In genomic region chr19:58362272-58362994, GRCh38 we compare ENCODE assay signal across 1 cellular context.
TF ChIP-seq lines count a peak whose summit lies in the region.

Gene ZNF497 (minus strand): TSS chr19:58362751. CDS start chr19:58357635, 5,116 bp downstream.

TF ChIP-seq in H1, 55 proteins besides CTCF, POLR2A, EP300 and RAD21 (continued from another document):
- TF ChIP-seq ASH2L (IDR thresholded peaks at IDR 0.05; ENCODE audit: low read length) (peak; percentile 73), GTF2F1 (IDR thresholded peaks at IDR 0.05; ENCODE audit: borderline replicate concordance, low read depth, low read length) (no peak), CHD7 (IDR thresholded peaks at IDR 0.05; ENCODE audit: insufficient replicate concordance, low read length) (no peak), SIX5 (IDR thresholded peaks at IDR 0.05; ENCODE audit: low read depth, low read length) (no peak), MAX (IDR thresholded peaks at IDR 0.05) (no peak), TBP (IDR thresholded peaks at IDR 0.05; ENCODE audit: low read depth, low read length) (peak; percentile 91), SP4 (IDR thresholded peaks at IDR 0.05; ENCODE audit: low read length) (no peak), HDAC2 (IDR thresholded peaks at IDR 0.05; ENCODE audit: borderline replicate concordance in 1 of 2, low read depth in 2 of 2, low read length in 2 of 2) (no peak), CBX8 (IDR thresholded peaks at IDR 0.05; ENCODE audit: borderline replicate concordance, low read depth, low read length) (no peak), KDM4A (IDR thresholded peaks at IDR 0.05; ENCODE audit: low read depth, low read length, severe bottlenecking) (no peak), RFX5 (IDR thresholded peaks at IDR 0.05; ENCODE audit: borderline replicate concordance, low read depth, low read length) (no peak), PHF8 (conservative IDR thresholded peaks at IDR 0.05; ENCODE audit: low read depth, low read length) (peak; percentile 91), SRF (IDR thresholded peaks at IDR 0.05; ENCODE audit: low read depth, low read length) (peak; percentile 39; the same call in 1 of the 2 replicates), RXRA (IDR thresholded peaks at IDR 0.05; ENCODE audit: insufficient read depth, low read depth, low read length) (no peak), CHD1 (IDR thresholded peaks at IDR 0.05; ENCODE audit: low read depth, low read length) (no peak), CHD2 (IDR thresholded peaks at IDR 0.05; ENCODE audit: low read length) (no peak), SAP30 (IDR thresholded peaks at IDR 0.05; ENCODE audit: insufficient read depth, insufficient replicate concordance, low read length) (no peak), GABPA (IDR thresholded peaks at IDR 0.05; ENCODE audit: borderline replicate concordance, insufficient read depth, low read length) (peak; percentile 89), HDAC6 (IDR thresholded peaks at IDR 0.05; ENCODE audit: low read depth, low read length) (no peak), KDM5A (IDR thresholded peaks at IDR 0.05; ENCODE audit: low read length) (peak; percentile 79; the same call in 1 of the 2 replicates), CTBP2 (IDR thresholded peaks at IDR 0.05; ENCODE audit: borderline replicate concordance, insufficient read depth, insufficient read length, low read length) (no peak), ATF3 (IDR thresholded peaks at IDR 0.05; ENCODE audit: insufficient read depth, low read depth, low read length) (no peak), ZNF274 (IDR thresholded peaks at IDR 0.05; ENCODE audit: borderline replicate concordance, extremely low read depth, low read length) (no peak), JUND (IDR thresholded peaks at IDR 0.05; ENCODE audit: low read length) (no peak), CBX5 (IDR thresholded peaks at IDR 0.05; ENCODE audit: low read depth, low read length) (no peak), SIRT6 (IDR thresholded peaks at IDR 0.05; ENCODE audit: low read length) (no peak), SP1 (IDR thresholded peaks at IDR 0.05; ENCODE audit: low read depth, low read length) (no peak), JUN (IDR thresholded peaks at IDR 0.05; ENCODE audit: low read depth, low read length) (no peak), TEAD4 (IDR thresholded peaks at IDR 0.05; ENCODE audit: low read depth, low read length) (0 out of 2 replicates have a peak, but pooled peaks have one; percentile 22), SUZ12 (IDR thresholded peaks at IDR 0.05; ENCODE audit: low read length) (no peak), RNF2 (IDR thresholded peaks at IDR 0.05; ENCODE audit: borderline replicate concordance, low read depth, low read length, missing control alignments, poor library complexity, severe bottlenecking) (no peak), USF2 (IDR thresholded peaks at IDR 0.05; ENCODE audit: low read length) (0 out of 2 replicates have a peak, but pooled peaks have one; percentile 5), CEBPB (IDR thresholded peaks at IDR 0.05; ENCODE audit: low read depth, low read length) (no peak), POU5F1 (IDR thresholded peaks at IDR 0.05; ENCODE audit: low read depth, low read length) (no peak), NRF1 (IDR thresholded peaks at IDR 0.05; ENCODE audit: low read depth, low read length) (peak; percentile 82), RBBP5 (IDR thresholded peaks at IDR 0.05; ENCODE audit: borderline replicate concordance, low read depth, low read length) (peak; percentile 94; the same call in 1 of the 2 replicates), BCL11A (IDR thresholded peaks at IDR 0.05; ENCODE audit: low read depth in 2 of 2, low read length in 2 of 2) (no peak), SP2 (IDR thresholded peaks at IDR 0.05; ENCODE audit: low read length) (peak; percentile 92), BACH1 (IDR thresholded peaks at IDR 0.05; ENCODE audit: low read length) (peak; percentile 22; the same call in 1 of the 2 replicates), TAF7 (optimal IDR thresholded peaks at IDR 0.05; ENCODE audit: borderline replicate concordance, low read depth, low read length) (no peak), YY1 (IDR thresholded peaks at IDR 0.05; ENCODE audit: low read depth, low read length) (peak; percentile 85; the same call in 1 of the 2 replicates), EZH2 (IDR thresholded peaks at IDR 0.05; ENCODE audit: low read depth, low read length, severe bottlenecking) (no peak), SIN3A (conservative IDR thresholded peaks at IDR 0.05 in 1 of 2, IDR thresholded peaks at IDR 0.05 in 1 of 2; ENCODE audit: low read depth in 1 of 2, low read length in 2 of 2) (peak; percentile 99 to 100), TCF12 (IDR thresholded peaks at IDR 0.05; ENCODE audit: low read depth, low read length) (no peak), ATF2 (IDR thresholded peaks at IDR 0.05; ENCODE audit: low read length) (no peak), TAF1 (IDR thresholded peaks at IDR 0.05; ENCODE audit: low read depth, low read length) (peak; percentile 95), NANOG (IDR thresholded peaks at IDR 0.05; ENCODE audit: insufficient read depth, low read depth, low read length, poor library complexity, severe bottlenecking) (no peak), FOSL1 (IDR thresholded peaks at IDR 0.05; ENCODE audit: insufficient read depth, low read depth, low read length) (no peak)
- TF ChIP-seq, protein P1, sequence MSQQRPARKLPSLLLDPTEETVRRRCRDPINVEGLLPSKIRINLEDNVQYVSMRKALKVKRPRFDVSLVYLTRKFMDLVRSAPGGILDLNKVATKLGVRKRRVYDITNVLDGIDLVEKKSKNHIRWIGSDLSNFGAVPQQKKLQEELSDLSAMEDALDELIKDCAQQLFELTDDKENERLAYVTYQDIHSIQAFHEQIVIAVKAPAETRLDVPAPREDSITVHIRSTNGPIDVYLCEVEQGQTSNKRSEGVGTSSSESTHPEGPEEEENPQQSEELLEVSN (IDR thresholded peaks at IDR 0.05): no peak
TF ChIP-seq in H1: peak in this region for 18.
